ENCODE assay signal across 16 cellular contexts in the genomic region with DNA sequence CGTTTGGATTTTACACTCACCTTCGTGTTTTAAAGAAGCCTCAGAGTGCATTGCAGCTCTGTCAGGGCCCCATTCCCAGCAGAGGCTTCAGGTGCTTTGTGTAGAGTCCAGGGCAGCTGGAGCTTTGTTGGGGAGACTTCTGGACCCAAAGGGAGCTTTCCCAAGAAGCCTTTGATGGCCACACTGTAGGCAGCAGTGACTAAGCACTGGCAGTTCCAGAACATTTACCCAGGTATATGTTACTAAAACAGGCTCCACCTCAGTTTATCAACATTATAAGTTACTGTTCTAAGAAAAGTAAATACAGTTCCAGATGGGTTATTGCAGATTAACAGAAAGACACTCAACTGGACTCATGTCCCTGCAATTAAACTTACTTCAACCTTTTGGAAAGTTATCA.
"Had no signal": no experiment of that assay in that cellular context is flagged by ENCODE, and none has a peak within 500 bp of the region (broad histone marks: within the 10 kb centered on the region; RNA-seq: fewer than 3 reads in every experiment).

No MANE protein-coding gene starts in this region.

- DNase-seq: effector memory CD8-positive, alpha-beta T cell; gastrocnemius medialis; kidney; sigmoid colon; stimulated activated CD4-positive, alpha-beta T cell treated with anti-CD3 and anti-CD28 coated beads, Interleukin-2, amount 100 ng/mL, for 48 hours; stimulated activated naive CD4-positive, alpha-beta T cell treated with Interleukin-2 at 50 U/mL for 16 hours; thyroid gland; upper lobe of left lung; uterus had no signal

- H3K4me1 ChIP-seq: esophagus muscularis mucosa, right atrium auricular region, sigmoid colon, suprapubic skin, thyroid gland, upper lobe of left lung, uterus had no signal

- H3K36me3 ChIP-seq: right atrium auricular region, uterus had no signal

- H3K27me3 ChIP-seq: esophagus muscularis mucosa, gastrocnemius medialis, right atrium auricular region, sigmoid colon, suprapubic skin, thyroid gland, upper lobe of left lung, uterus had no signal

- H3K27me3 Mint-ChIP-seq: dendritic cell treated with granulocyte-macrophage colony-stimulating factor and Interleukin-4, amounts not matched to agents 40 ng/mL and 50 ng/mL, for 4 days; effector memory CD8-positive, alpha-beta T cell had no signal

- H3K4me3 ChIP-seq: esophagus muscularis mucosa, gastrocnemius medialis, right atrium auricular region, sigmoid colon, skin epidermis, suprapubic skin, thyroid gland, upper lobe of left lung, uterus had no signal

- H3K4me3 Mint-ChIP-seq: dendritic cell treated with granulocyte-macrophage colony-stimulating factor and Interleukin-4, amounts not matched to agents 40 ng/mL and 50 ng/mL, for 4 days; effector memory CD8-positive, alpha-beta T cell; nephron had no signal

- H3K27ac ChIP-seq: epithelial cell of prostate, esophagus muscularis mucosa, gastrocnemius medialis, right atrium auricular region, sigmoid colon, skin epidermis, suprapubic skin, thyroid gland, upper lobe of left lung, uterus had no signal

- FAIRE-seq: kidney had no signal

- H3K9me3 ChIP-seq: esophagus muscularis mucosa, gastrocnemius medialis, right atrium auricular region, sigmoid colon, suprapubic skin, thyroid gland, upper lobe of left lung, uterus had no signal

- ATAC-seq: effector memory CD8-positive, alpha-beta T cell; gastrocnemius medialis had no signal

- H3K27ac Mint-ChIP-seq: dendritic cell treated with granulocyte-macrophage colony-stimulating factor and Interleukin-4, amounts not matched to agents 40 ng/mL and 50 ng/mL, for 4 days; nephron had no signal
